In genomic region chr16:83968483-83968865, GRCh38 we compare ENCODE assay signal across 2 cellular contexts.
TF ChIP-seq lines count a peak whose summit lies in the region.

No MANE protein-coding gene starts in this region.

TF ChIP-seq in HEK293T, 16 proteins besides CTCF, POLR2A, EP300 and RAD21:
- TF ChIP-seq CTBP1 (IDR thresholded peaks at IDR 0.05; ENCODE audit: borderline replicate concordance): no peak
- no peak for TF ChIP-seq FOXK2 (IDR thresholded peaks at IDR 0.05)
- TF ChIP-seq SP1 (IDR thresholded peaks at IDR 0.05): no peak
- TF ChIP-seq LEF1 (IDR thresholded peaks at IDR 0.05; ENCODE audit: borderline replicate concordance): no peak
- no peak for TF ChIP-seq ELF4 (IDR thresholded peaks at IDR 0.05)

TF ChIP-seq in H1, 55 proteins besides CTCF, POLR2A, EP300 and RAD21:
- TF ChIP-seq GTF2F1 (IDR thresholded peaks at IDR 0.05; ENCODE audit: borderline replicate concordance, low read depth, low read length) (no peak), KDM1A (IDR thresholded peaks at IDR 0.05; ENCODE audit: borderline replicate concordance, low read length) (no peak), SAP30 (IDR thresholded peaks at IDR 0.05; ENCODE audit: insufficient read depth, insufficient replicate concordance, low read length) (no peak), FOSL1 (IDR thresholded peaks at IDR 0.05; ENCODE audit: insufficient read depth, low read depth, low read length) (no peak), SP4 (IDR thresholded peaks at IDR 0.05; ENCODE audit: low read length) (no peak), PHF8 (conservative IDR thresholded peaks at IDR 0.05; ENCODE audit: low read depth, low read length) (no peak), CHD7 (IDR thresholded peaks at IDR 0.05; ENCODE audit: insufficient replicate concordance, low read length) (no peak), TCF12 (IDR thresholded peaks at IDR 0.05; ENCODE audit: low read depth, low read length) (no peak), SP2 (IDR thresholded peaks at IDR 0.05; ENCODE audit: low read length) (no peak), ZNF274 (IDR thresholded peaks at IDR 0.05; ENCODE audit: borderline replicate concordance, extremely low read depth, low read length) (no peak), RBBP5 (IDR thresholded peaks at IDR 0.05; ENCODE audit: borderline replicate concordance, low read depth, low read length) (no peak), CHD2 (IDR thresholded peaks at IDR 0.05; ENCODE audit: low read length) (no peak), HDAC2 (IDR thresholded peaks at IDR 0.05; ENCODE audit: borderline replicate concordance in 1 of 2, low read depth in 2 of 2, low read length in 2 of 2) (no peak), JUND (IDR thresholded peaks at IDR 0.05; ENCODE audit: low read length) (no peak), NANOG (IDR thresholded peaks at IDR 0.05; ENCODE audit: insufficient read depth, low read depth, low read length, poor library complexity, severe bottlenecking) (no peak), TEAD4 (IDR thresholded peaks at IDR 0.05; ENCODE audit: low read depth, low read length) (no peak), BCL11A (IDR thresholded peaks at IDR 0.05; ENCODE audit: low read depth in 2 of 2, low read length in 2 of 2) (no peak)
- TF ChIP-seq, protein P1, sequence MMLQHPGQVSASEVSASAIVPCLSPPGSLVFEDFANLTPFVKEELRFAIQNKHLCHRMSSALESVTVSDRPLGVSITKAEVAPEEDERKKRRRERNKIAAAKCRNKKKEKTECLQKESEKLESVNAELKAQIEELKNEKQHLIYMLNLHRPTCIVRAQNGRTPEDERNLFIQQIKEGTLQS (IDR thresholded peaks at IDR 0.05; ENCODE audit: insufficient read depth, low read depth, low read length): no peak
TF ChIP-seq in H1: peak in this region for 0.
